ENCODE assay signal across 10 cellular contexts in the genomic region with DNA sequence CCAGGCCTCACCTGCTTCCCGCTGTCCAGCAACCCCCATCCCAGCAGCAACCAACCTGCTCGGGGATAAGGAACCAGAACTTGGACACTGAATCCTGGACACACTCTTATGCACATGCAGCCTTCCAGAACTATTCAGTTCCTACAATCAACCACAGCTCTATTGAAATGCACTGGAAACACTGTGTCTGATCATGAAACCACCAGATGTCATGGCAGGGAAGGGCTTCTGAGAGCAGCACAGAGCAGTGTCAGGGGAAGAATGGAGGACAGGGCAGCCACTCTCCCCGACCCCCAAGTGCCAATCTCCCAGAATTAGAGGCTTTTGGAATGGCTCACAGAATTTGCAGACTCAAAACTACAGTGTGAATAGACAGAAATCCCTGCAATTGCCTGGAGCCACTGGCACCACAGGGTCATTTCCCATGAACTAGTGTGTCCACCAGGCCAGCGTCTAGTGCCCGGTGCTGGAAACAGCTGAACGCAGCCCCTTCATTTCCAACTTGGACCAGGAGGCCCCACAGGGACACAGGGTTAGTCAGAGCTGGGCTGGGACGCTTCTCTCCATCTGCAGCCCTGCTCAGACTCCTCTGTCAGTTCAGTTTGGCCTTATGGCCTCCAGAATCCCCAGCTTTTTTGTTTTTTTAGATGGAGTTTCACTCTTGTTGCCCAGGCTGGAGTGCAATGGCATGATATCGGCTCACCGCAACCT. TPM values are rescaled to one million over a fixed set of nuclear protein-coding genes. Genes with fewer than 3 reads are reported as not detected.
DNase-seq lines count a peak whose midpoint lies in the region; ATAC-seq and TF ChIP-seq lines count a peak whose summit lies in the region.
"Had no signal": no experiment of that assay in that cellular context is flagged by ENCODE, and none has a peak within 500 bp of the region (broad histone marks: within the 10 kb centered on the region; RNA-seq: fewer than 3 reads in every experiment).

No MANE protein-coding gene starts in this region.

- H3K27me3 Mint-ChIP-seq in activated T-cell treated with anti-CD3 and anti-CD28 coated beads, Interleukin-2, amount 50 U/mL, for 72 hours (ENCODE audit: low read depth): no peaks in the 10 kb centered on the region
- H3K27me3 Mint-ChIP-seq in chondrocyte (ENCODE audit: low read depth): no peaks in the 10 kb centered on the region

- H3K4me1 ChIP-seq in ascending aorta (peaks cover 25 to 37% of the 10 kb centered on the region in 2 donors), muscle layer of colon (ENCODE audit: insufficient read depth, low read length) (peaks cover 46% of the 10 kb centered on the region), thoracic aorta (ENCODE audit: control insufficient read depth in 1 of 2, low read depth in 2 of 2) (peaks cover 20 to 40% of the 10 kb centered on the region in 2 donors), BE2C (no peaks in the 10 kb centered on the region), PC-3 (ENCODE audit: insufficient read depth, low read length) (no peaks in the 10 kb centered on the region)

- no peaks in the 10 kb centered on the region for H3K9me2 ChIP-seq in PC-3 (replicated peaks; ENCODE audit: low read length)

- H4K20me1 ChIP-seq in PC-3 (ENCODE audit: low read length): no peaks in the 10 kb centered on the region

- H3K36me3 Mint-ChIP-seq in activated T-cell treated with anti-CD3 and anti-CD28 coated beads, Interleukin-2, amount 50 U/mL, for 72 hours (ENCODE audit: insufficient read depth in 2 of 2): no peaks in the 10 kb centered on the region
- no peaks in the 10 kb centered on the region for H3K36me3 Mint-ChIP-seq in chondrocyte (ENCODE audit: low read depth)

- ATAC-seq in activated T-cell treated with anti-CD3 and anti-CD28 coated beads, Interleukin-2, amount 50 U/mL, for 72 hours (replicated peaks in 1 of 2): no peak
- ATAC-seq in thoracic aorta (ENCODE audit: insufficient number of reproducible peaks, low FRiP score, low read depth) (peak; percentile 22), PC-3 (no peak)

- H3K27me3 ChIP-seq in ascending aorta: no peaks in the 10 kb centered on the region
- H3K27me3 ChIP-seq in muscle layer of colon (ENCODE audit: control insufficient read depth in 1 of 2, insufficient read depth in 2 of 2, low read length in 2 of 2): no peaks in the 10 kb centered on the region
- no peaks in the 10 kb centered on the region for H3K27me3 ChIP-seq in thoracic aorta (replicated peaks; ENCODE audit: insufficient read depth)
- no peaks in the 10 kb centered on the region for H3K27me3 ChIP-seq in BE2C
- H3K27me3 ChIP-seq in PC-3 (ENCODE audit: low read length): no peaks in the 10 kb centered on the region
- H3K27me3 ChIP-seq: brain microvascular endothelial cell had no signal

- no peaks in the 10 kb centered on the region for H3K9me3 Mint-ChIP-seq in activated T-cell treated with anti-CD3 and anti-CD28 coated beads, Interleukin-2, amount 50 U/mL, for 72 hours
- H3K9me3 Mint-ChIP-seq in chondrocyte (ENCODE audit: low read depth): no peaks in the 10 kb centered on the region

- CTCF ChIA-PET in PC-3 (lab: Charles Lee): no interaction called here

- intact Hi-C loops in ascending aorta (cut with DNase I): loop anchor here (2.0 to 5.0 kb wide), 5 partner anchors 26 to 398 kb away; a partner anchor contains a TSS
- intact Hi-C loops in PC-3 (cut with micrococcal nuclease): loop anchor here (5.0 kb wide), 2 partner anchors 148 to 218 kb away; a partner anchor contains a TSS

- H3K9ac ChIP-seq in muscle layer of colon (ENCODE audit: low read length) (peak overlapping the region; percentile 30), PC-3 (ENCODE audit: low read length) (no peak overlapping the region)

- DNase-seq in activated T-cell treated with anti-CD3 and anti-CD28 coated beads, Interleukin-2, amount 50 U/mL, for 72 hours: no peak
- no peak for DNase-seq in activated T-cell treated with anti-CD3 and anti-CD28 coated beads, Interleukin-2, amount 50 U/mL, for 1 hour
- DNase-seq in ascending aorta (ENCODE audit: low spot score in 2 of 2): no peak
- no peak for DNase-seq in thoracic aorta (ENCODE audit: low spot score)
- no peak for DNase-seq in chondrocyte (ENCODE audit: low spot score)
- DNase-seq in BE2C: no peak
- no peak for DNase-seq in PC-3
- DNase-seq: H7 had no signal

- TF ChIP-seq CTCF in ascending aorta (IDR thresholded peaks at IDR 0.05) (no peak), thoracic aorta (IDR thresholded peaks at IDR 0.05) (no peak), chondrocyte (IDR thresholded peaks at IDR 0.05) (no peak), BE2C (IDR thresholded peaks at IDR 0.05; ENCODE audit: low read depth, low read length) (no peak), PC-3 (conservative IDR thresholded peaks at IDR 0.05; ENCODE audit: low read depth, low read length) (no peak)

- no peaks in the 10 kb centered on the region for H3K79me2 ChIP-seq in PC-3 (ENCODE audit: low read length)

- H3K4me2 ChIP-seq in PC-3 (ENCODE audit: low read length): no peak overlapping the region

- H3K4me3 Mint-ChIP-seq in activated T-cell treated with anti-CD3 and anti-CD28 coated beads, Interleukin-2, amount 50 U/mL, for 72 hours: no peak overlapping the region
- H3K4me3 Mint-ChIP-seq in chondrocyte (ENCODE audit: unreplicated experiment): no peak overlapping the region

- no TSS peak for BruUV-seq in PC-3 (replicated peaks; lab: Mats Ljungman, UMichigan)

- no peaks in the 10 kb centered on the region for H3K9me3 ChIP-seq in ascending aorta
- no peaks in the 10 kb centered on the region for H3K9me3 ChIP-seq in muscle layer of colon (ENCODE audit: low read length)
- no peaks in the 10 kb centered on the region for H3K9me3 ChIP-seq in thoracic aorta
- no peaks in the 10 kb centered on the region for H3K9me3 ChIP-seq in BE2C
- H3K9me3 ChIP-seq in PC-3 (ENCODE audit: low read length): no peaks in the 10 kb centered on the region

- H3K4me3 ChIP-seq in ascending aorta: peak overlapping the region; percentile 17 to 48
- peak overlapping the region in 1 of 2 donors; percentile 15 for H3K4me3 ChIP-seq in muscle layer of colon (ENCODE audit: low read depth in 1 of 2, low read length in 2 of 2)
- H3K4me3 ChIP-seq in thoracic aorta: peak overlapping the region; percentile 58
- H3K4me3 ChIP-seq in BE2C (ENCODE audit: low read depth, low read length): no peak overlapping the region
- no peak overlapping the region for H3K4me3 ChIP-seq in PC-3 (ENCODE audit: low read length)

- H3F3A ChIP-seq in PC-3 (ENCODE audit: low read length, unreplicated experiment): no peaks in the 10 kb centered on the region

- peak overlapping the region; percentile 89 to 93 for H3K27ac ChIP-seq in ascending aorta
- peak overlapping the region; percentile 91 for H3K27ac ChIP-seq in muscle layer of colon (ENCODE audit: low read depth, low read length)
- H3K27ac ChIP-seq in thoracic aorta: peak overlapping the region; percentile 94 to 96
- H3K27ac ChIP-seq in PC-3 (ENCODE audit: low read length): no peak overlapping the region
- H3K27ac ChIP-seq: brain microvascular endothelial cell had no signal

- H3K36me3 ChIP-seq in ascending aorta (no peaks in the 10 kb centered on the region), muscle layer of colon (ENCODE audit: insufficient read depth, low read length) (peaks cover 3% of the 10 kb centered on the region), thoracic aorta (no peaks in the 10 kb centered on the region), BE2C (no peaks in the 10 kb centered on the region), PC-3 (ENCODE audit: low read depth, low read length) (no peaks in the 10 kb centered on the region)
- H3K36me3 ChIP-seq: brain microvascular endothelial cell had no signal

- POLR2A ChIA-PET in PC-3 (lab: Charles Lee; ENCODE audit: unreplicated experiment): no interaction called here

- H3K4me1 Mint-ChIP-seq in activated T-cell treated with anti-CD3 and anti-CD28 coated beads, Interleukin-2, amount 50 U/mL, for 72 hours (ENCODE audit: low read depth): peaks cover 24% of the 10 kb centered on the region
- peaks cover 15% of the 10 kb centered on the region for H3K4me1 Mint-ChIP-seq in chondrocyte (ENCODE audit: low read depth)

- H3K27ac Mint-ChIP-seq in activated T-cell treated with anti-CD3 and anti-CD28 coated beads, Interleukin-2, amount 50 U/mL, for 72 hours: peak overlapping the region; percentile 79
- H3K27ac Mint-ChIP-seq in chondrocyte (ENCODE audit: unreplicated experiment): no peak overlapping the region

- H2AFZ ChIP-seq in PC-3 (ENCODE audit: low read length): no peak overlapping the region

RNA-seq across cellular contexts. Expression of a gene that starts 25.5 kb away (rescaled TPM):
- total RNA-seq in activated T-cell treated with anti-CD3 and anti-CD28 coated beads, Interleukin-2, amount 50 U/mL, for 72 hours: 10 to 100 TPM; 53.6 to 73.0 TPM
- total RNA-seq in ascending aorta: 4.7 TPM
- total RNA-seq in thoracic aorta: 10 to 100 TPM; 10.4 to 17.1 TPM
- total RNA-seq in chondrocyte: 22.6 to 33.0 TPM (median 24.5 TPM) in 3 replicates
- 24.3 TPM for polyA plus RNA-seq in BE2C (2012; ENCODE audit: insufficient read depth, insufficient read length, low read depth)
- 27.4 and 39.3 TPM in 2 replicates for total RNA-seq in PC-3 (2014; rRNA removed)

RNA-seq across cellular contexts. Expression of a gene that starts 29.5 kb away (rescaled TPM):
- 100 to 1,000 TPM; 125 to 138 TPM for total RNA-seq in activated T-cell treated with anti-CD3 and anti-CD28 coated beads, Interleukin-2, amount 50 U/mL, for 72 hours
- total RNA-seq in ascending aorta (97.1 TPM), thoracic aorta (10 to 100 TPM; 33.3 to 54.7 TPM), chondrocyte (62.3 to 75.0 TPM (median 70.1 TPM) in 3 replicates), PC-3 (2014; rRNA removed) (97.7 and 106 TPM in 2 replicates)
- 48.0 TPM for polyA plus RNA-seq in BE2C (2012; ENCODE audit: insufficient read depth, insufficient read length, low read depth)

Comparison
In these comparisons a context has a peak if more than half of its experiments do, and no peak if none do; other contexts are left out.
1. H3K4me3 ChIP-seq: peak in ascending aorta (2 of 2) and thoracic aorta (single experiment); none in BE2C (single experiment) and PC-3 (single experiment).